Comparison of ENCODE assay signal across 24 cellular contexts in genomic region chr10:131012641-131012985, GRCh38.
"Had no signal": no experiment of that assay in that cellular context is flagged by ENCODE, and none has a peak within 500 bp of the region (broad histone marks: within the 10 kb centered on the region; RNA-seq: fewer than 3 reads in every experiment).

No MANE protein-coding gene starts in this region.

- H3K9me3 ChIP-seq: colonic mucosa, esophagus squamous epithelium, gastrocnemius medialis, left lung, lower lobe of right lung had no signal

- ATAC-seq: effector memory CD8-positive, alpha-beta T cell; esophagus mucosa; gastrocnemius medialis; heart right ventricle; left cardiac atrium; left lung; left ventricle myocardium superior; lower lobe of right lung had no signal

- H3K4me1 ChIP-seq: colonic mucosa, esophagus squamous epithelium, gastrocnemius medialis, heart right ventricle, left lung, lower lobe of right lung had no signal

- H3K4me3 ChIP-seq: colonic mucosa, esophagus squamous epithelium, gastrocnemius medialis, heart right ventricle, left lung, lower lobe of right lung had no signal

- H3K27ac ChIP-seq: colonic mucosa, epithelial cell of prostate, esophagus squamous epithelium, gastrocnemius medialis, heart right ventricle, left lung, lower lobe of right lung had no signal

- H3K36me3 ChIP-seq: colonic mucosa, esophagus squamous epithelium, gastrocnemius medialis, heart right ventricle, left lung, lower lobe of right lung had no signal

- FAIRE-seq: endometrium, islet of Langerhans, keratinocyte had no signal

- DNase-seq: colonic mucosa; cortex of kidney; effector CD8-positive, alpha-beta T cell; effector memory CD8-positive, alpha-beta T cell; endodermal cell; erythroblast; esophagus squamous epithelium; foreskin fibroblast; foreskin melanocyte; gastrocnemius medialis; glutamatergic neuron; heart right ventricle; hippocampal formation; left cardiac atrium; left lung; left ventricle myocardium superior; lower lobe of right lung; mesenchymal stem cell; midbrain had no signal

- H3K27me3 ChIP-seq: colonic mucosa, gastrocnemius medialis had no signal
